3 cellular contexts compared by ENCODE assay signal in genomic region chrX:129726307-129727111, GRCh38.
TF ChIP-seq lines count a peak whose summit lies in the region.

No MANE protein-coding gene starts in this region.

TF ChIP-seq in IMR-90, 13 proteins besides CTCF, POLR2A, EP300 and RAD21:
- TF ChIP-seq MAFK (IDR thresholded peaks at IDR 0.05; ENCODE audit: low read depth, low read length) (peak; percentile 53), CHD1 (IDR thresholded peaks at IDR 0.05; ENCODE audit: low read depth, low read length) (no peak), SMC3 (IDR thresholded peaks at IDR 0.05; ENCODE audit: low read depth, low read length) (peak; percentile 92)
TF ChIP-seq in IMR-90: peak in this region for 2.

TF ChIP-seq in SK-N-SH treated with all-trans-retinoic acid at 6 μM for 48 hours, 23 proteins besides CTCF, POLR2A, EP300 and RAD21:
- TF ChIP-seq TSHZ2 (CRISPR knock-in tag; IDR thresholded peaks at IDR 0.05) (no peak), CSDC2 (CRISPR knock-in tag; IDR thresholded peaks at IDR 0.05) (0 out of 2 replicates have a peak, but pooled peaks have one; percentile 30), ZFP30 (CRISPR knock-in tag; IDR thresholded peaks at IDR 0.05) (no peak)

TF ChIP-seq in HepG2, 621 proteins besides CTCF, POLR2A, EP300 and RAD21:
- no peak for TF ChIP-seq ZNF710 (CRISPR knock-in tag; IDR thresholded peaks at IDR 0.05; ENCODE audit: borderline replicate concordance)
- TF ChIP-seq MAFF (IDR thresholded peaks at IDR 0.05; ENCODE audit: low read depth, low read length) = 0 out of 2 replicates have a peak, but pooled peaks have one; percentile 9
- TF ChIP-seq MTA3 (CRISPR knock-in tag; IDR thresholded peaks at IDR 0.05) = no peak
- peak; percentile 85 for TF ChIP-seq STAG1 (CRISPR knock-in tag; IDR thresholded peaks at IDR 0.05)
- TF ChIP-seq ZNF101 (CRISPR knock-in tag; IDR thresholded peaks at IDR 0.05; ENCODE audit: borderline replicate concordance, low read depth) = no peak
- peak; percentile 93 for TF ChIP-seq SMC3 (IDR thresholded peaks at IDR 0.05; ENCODE audit: low read length)
- TF ChIP-seq MAFK (conservative IDR thresholded peaks at IDR 0.05 in 1 of 2, IDR thresholded peaks at IDR 0.05 in 1 of 2; ENCODE audit: low read length in 2 of 2) = peak; percentile 5 to 59; a peak in 2 of 4 replicates
- TF ChIP-seq POGK (CRISPR knock-in tag; conservative IDR thresholded peaks at IDR 0.05) = no peak
- no peak for TF ChIP-seq ZNF792 (CRISPR knock-in tag; IDR thresholded peaks at IDR 0.05)
- TF ChIP-seq SRF (IDR thresholded peaks at IDR 0.05; ENCODE audit: low read depth, low read length) = no peak
TF ChIP-seq in HepG2: peak in this region for 4.
